8 cellular contexts compared by ENCODE assay signal in the genomic region with DNA sequence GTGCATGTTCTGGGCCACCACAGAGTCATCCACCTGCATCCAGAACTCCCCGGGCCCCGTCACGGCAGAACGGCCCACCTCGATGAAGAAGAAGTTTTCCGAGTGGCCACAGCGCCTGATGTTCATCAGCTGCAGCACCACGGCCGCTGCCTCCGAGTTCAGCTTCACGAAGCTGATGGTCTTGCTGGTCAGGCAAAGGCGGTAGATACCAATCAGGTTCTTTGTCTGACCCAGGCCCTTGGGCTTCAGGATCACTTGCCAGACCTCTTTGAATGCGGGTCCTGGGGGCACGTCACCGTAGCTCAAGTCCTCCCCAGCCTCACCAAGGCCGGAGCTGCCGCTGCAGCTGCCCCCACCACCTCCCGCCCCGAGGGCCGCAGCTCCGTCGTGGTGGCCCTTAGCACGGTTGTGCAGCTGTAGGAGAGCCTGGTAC. TPM values are rescaled to one million over a fixed set of nuclear protein-coding genes. Genes with fewer than 3 reads are reported as not detected.
DNase-seq lines count a peak whose midpoint lies in the region; ATAC-seq and TF ChIP-seq lines count a peak whose summit lies in the region.

No MANE protein-coding gene starts in this region.

- no peak for DNase-seq in activated naive CD4-positive, alpha-beta T cell treated with anti-CD3 and anti-CD28 coated beads, Interleukin-2, amount 10 ng/mL, durations not matched to agents 7 days and 5 days
- DNase-seq in activated naive CD4-positive, alpha-beta T cell treated with Interleukin-2 at 50 U/mL for 16 hours: no peak
- no peak for DNase-seq in mesothelial cell of epicardium (ENCODE audit: low spot score in 2 of 2, unreplicated experiment in 2 of 2)
- DNase-seq in aorta: peak in 1 of 2 donors; percentile 52
- no peak for DNase-seq in Ammon's horn (ENCODE audit: low spot score)
- no peak for DNase-seq in DMS114 treated with DMSO at 0.1 percent for 48 hours (lab: John Stamatoyannopoulos, UW; ENCODE audit: unreplicated experiment)

- H3K9me3 Mint-ChIP-seq in activated naive CD4-positive, alpha-beta T cell treated with anti-CD3 and anti-CD28 coated beads, Interleukin-2, amount 10 ng/mL, durations not matched to agents 7 days and 5 days: no peaks in the 10 kb centered on the region
- no peaks in the 10 kb centered on the region for H3K9me3 Mint-ChIP-seq in mesothelial cell of epicardium

- H3K27ac Mint-ChIP-seq in activated naive CD4-positive, alpha-beta T cell treated with anti-CD3 and anti-CD28 coated beads, Interleukin-2, amount 10 ng/mL, durations not matched to agents 7 days and 5 days: peak overlapping the region; percentile 89
- peak overlapping the region; percentile 94 for H3K27ac Mint-ChIP-seq in mesothelial cell of epicardium

- H3K4me3 Mint-ChIP-seq in activated naive CD4-positive, alpha-beta T cell treated with anti-CD3 and anti-CD28 coated beads, Interleukin-2, amount 10 ng/mL, durations not matched to agents 7 days and 5 days: peak overlapping the region; percentile 85
- H3K4me3 Mint-ChIP-seq in mesothelial cell of epicardium: peak overlapping the region; percentile 91

- H3K27ac ChIP-seq in cingulate gyrus (ENCODE audit: low read depth, low read length): peak overlapping the region; percentile 39
- peak overlapping the region in 1 of 2 donors; percentile 71 for H3K27ac ChIP-seq in aorta (ENCODE audit: low read depth in 1 of 2, low read length in 2 of 2)

- no peaks in the 10 kb centered on the region for H3K27me3 ChIP-seq in aorta (ENCODE audit: control insufficient read depth in 1 of 2, insufficient read depth in 2 of 2, low read length in 1 of 2)

- no peaks in the 10 kb centered on the region for H3K4me1 ChIP-seq in aorta (ENCODE audit: control insufficient read depth in 1 of 2, insufficient read depth in 2 of 2, low read length in 2 of 2)

- peaks cover 18% of the 10 kb centered on the region for H3K36me3 Mint-ChIP-seq in activated naive CD4-positive, alpha-beta T cell treated with anti-CD3 and anti-CD28 coated beads, Interleukin-2, amount 10 ng/mL, durations not matched to agents 7 days and 5 days
- H3K36me3 Mint-ChIP-seq in mesothelial cell of epicardium: peaks cover 20% of the 10 kb centered on the region

- WGBS in aorta, 2 donors: 84 to 87% methylated on average over 23 of the region's 23 CpGs

- no peak for TF ChIP-seq CTCF in mesothelial cell of epicardium (IDR thresholded peaks at IDR 0.05; ENCODE audit: unreplicated experiment)

- peaks cover 3% of the 10 kb centered on the region for H3K27me3 Mint-ChIP-seq in activated naive CD4-positive, alpha-beta T cell treated with anti-CD3 and anti-CD28 coated beads, Interleukin-2, amount 10 ng/mL, durations not matched to agents 7 days and 5 days
- H3K27me3 Mint-ChIP-seq in mesothelial cell of epicardium (ENCODE audit: low read depth): peaks cover under 1% of the 10 kb centered on the region

- H3K4me1 Mint-ChIP-seq in activated naive CD4-positive, alpha-beta T cell treated with anti-CD3 and anti-CD28 coated beads, Interleukin-2, amount 10 ng/mL, durations not matched to agents 7 days and 5 days: peaks cover 65% of the 10 kb centered on the region
- H3K4me1 Mint-ChIP-seq in mesothelial cell of epicardium: peaks cover 67% of the 10 kb centered on the region

- H3K36me3 ChIP-seq in aorta (ENCODE audit: control insufficient read depth in 1 of 2, insufficient read depth in 2 of 2, low read length in 1 of 2): no peaks in the 10 kb centered on the region

- CTCF ChIA-PET in activated naive CD4-positive, alpha-beta T cell treated with anti-CD3 and anti-CD28 coated beads, Interleukin-2, amount 10 ng/mL, durations not matched to agents 7 days and 5 days (lab: Charles Lee): interaction anchor here (0.7 to 5.7 kb wide), 8 partner anchors 11 to 909 kb away, joined by 3 to 53 read pairs (median 4); no protein-coding TSS in a partner anchor

- no peak for ATAC-seq in aorta (ENCODE audit: low FRiP score)
- ATAC-seq in GM21717 (IDR thresholded peaks at IDR 0.05; ENCODE audit: unreplicated experiment): no peak

- intact Hi-C loops in aorta (cut with DNase I): loop anchor here (2.0 to 10.0 kb wide), 5 partner anchors 36 to 321 kb away; no protein-coding TSS in a partner anchor

- H3K9me3 ChIP-seq in aorta (ENCODE audit: control insufficient read depth, low read length): no peaks in the 10 kb centered on the region

- peak overlapping the region; percentile 48 to 79 for H3K4me3 ChIP-seq in aorta (ENCODE audit: low read length in 2 of 2)

RNA-seq across cellular contexts. Expression of gene IRS1, which starts 1.6 kb away (rescaled TPM):
- 57.9 to 66.2 TPM (median 64.2 TPM) in 3 replicates for total RNA-seq in mesothelial cell of epicardium
- 10 to 100 TPM; 13.8 to 16.6 TPM for total RNA-seq in aorta
- 1 to 10 TPM; 2.1 to 2.5 TPM for polyA plus RNA-seq in aorta

RNA-seq across cellular contexts. Expression of gene RHBDD1, which starts 37.8 kb away (rescaled TPM):
- total RNA-seq in mesothelial cell of epicardium (33.1 to 42.2 TPM (median 40.9 TPM) in 3 replicates), aorta (10 to 100 TPM; 35.6 to 39.2 TPM)
- polyA plus RNA-seq in aorta: 1 to 10 TPM; 6.0 to 8.4 TPM
